28 cellular contexts compared by ENCODE assay signal in genomic region chr14:100715803-100716202, GRCh38. TPM values are rescaled to one million over a fixed set of nuclear protein-coding genes. Genes with fewer than 3 reads are reported as not detected.
"Had no signal": no experiment of that assay in that cellular context is flagged by ENCODE, and none has a peak within 500 bp of the region (broad histone marks: within the 10 kb centered on the region; RNA-seq: fewer than 3 reads in every experiment).

No MANE protein-coding gene starts in this region.

- H3K9me3 ChIP-seq: esophagus squamous epithelium, left lung, lower lobe of right lung, neutrophil, uterus had no signal

- H3K36me3 Mint-ChIP-seq: activated naive CD8-positive, alpha-beta T cell; natural killer cell treated with Interleukin-12 subunit alpha and Interleukin-12 subunit beta and Interleukin-15 and Interleukin-18, amount 100 ng/mL, for 72 hours; type B pancreatic cell had no signal

- DNase-seq: activated CD4-positive, alpha-beta T cell treated with anti-CD3 and anti-CD28 coated beads for 36 hours; activated CD4-positive, CD25-positive, alpha-beta regulatory T cell; activated effector memory CD4-positive, alpha-beta T cell treated with Interleukin-2 at 50 U/mL for 16 hours; activated naive CD4-positive, alpha-beta T cell treated with Interleukin-2 at 50 U/mL for 16 hours; activated T-cell treated with anti-CD3 and anti-CD28 coated beads for 4 hours; anterior cingulate cortex; dermis blood vessel endothelial cell; effector CD4-positive, alpha-beta T cell; esophagus squamous epithelium; foreskin melanocyte; left lung; lower lobe of right lung; mesenchymal stem cell; stimulated activated CD4-positive, alpha-beta T cell treated with anti-CD3 and anti-CD28 coated beads, Interleukin-12 subunit alpha, Interleukin-12 subunit beta, amount 100 ng/mL, for 4 hours; stimulated activated CD4-positive, alpha-beta T cell treated with anti-CD3 and anti-CD28 coated beads, Interleukin-4, amount 100 ng/mL, for 1 hour; stimulated activated naive CD8-positive, alpha-beta T cell treated with anti-CD3 and anti-CD28 coated beads, Interleukin-15, amount 100 ng/mL, for 72 hours; substantia nigra; uterus had no signal

- H3K9me3 Mint-ChIP-seq: natural killer cell treated with Interleukin-12 subunit alpha and Interleukin-12 subunit beta and Interleukin-15 and Interleukin-18, amount 100 ng/mL, for 72 hours; stimulated activated naive CD8-positive, alpha-beta T cell treated with anti-CD3 and anti-CD28 coated beads, Interleukin-15, amount 100 ng/mL, for 72 hours; type B pancreatic cell had no signal

- H3K36me3 ChIP-seq: esophagus squamous epithelium, left lung, lower lobe of right lung, neutrophil, uterus had no signal

- H3K27ac Mint-ChIP-seq: activated CD4-positive, alpha-beta T cell treated with anti-CD3 and anti-CD28 coated beads for 36 hours; activated naive CD8-positive, alpha-beta T cell; natural killer cell treated with Interleukin-12 subunit alpha and Interleukin-12 subunit beta and Interleukin-15 and Interleukin-18, amount 100 ng/mL, for 72 hours; progenitor cell of endocrine pancreas; stimulated activated naive CD8-positive, alpha-beta T cell treated with anti-CD3 and anti-CD28 coated beads, Interleukin-15, amount 100 ng/mL, for 72 hours; type B pancreatic cell had no signal

- H3K4me1 ChIP-seq: lower lobe of right lung, uterus had no signal

- H3K27ac ChIP-seq: epithelial cell of prostate, esophagus squamous epithelium, left lung, lower lobe of right lung, neutrophil, skin epidermis, uterus had no signal

- H3K4me3 ChIP-seq: esophagus squamous epithelium, left lung, lower lobe of right lung, skin epidermis, uterus had no signal

- H3K27me3 ChIP-seq: neutrophil, uterus had no signal

- H3K4me1 Mint-ChIP-seq: activated CD4-positive, alpha-beta T cell treated with anti-CD3 and anti-CD28 coated beads for 36 hours had no signal

- H3K4me3 Mint-ChIP-seq: activated CD4-positive, alpha-beta T cell treated with anti-CD3 and anti-CD28 coated beads for 36 hours; activated naive CD8-positive, alpha-beta T cell; natural killer cell treated with Interleukin-12 subunit alpha and Interleukin-12 subunit beta and Interleukin-15 and Interleukin-18, amount 100 ng/mL, for 72 hours; stimulated activated naive CD8-positive, alpha-beta T cell treated with anti-CD3 and anti-CD28 coated beads, Interleukin-15, amount 100 ng/mL, for 72 hours; type B pancreatic cell had no signal

RNA-seq across cellular contexts. Expression of gene DLK1, which starts 10.9 kb away (rescaled TPM):
- total RNA-seq: activated CD4-positive, alpha-beta T cell treated with anti-CD3 and anti-CD28 coated beads for 36 hours; dermis blood vessel endothelial cell; esophagus squamous epithelium; glomerular endothelial cell; lower lobe of right lung; mononuclear cell; natural killer cell treated with Interleukin-12 subunit alpha and Interleukin-12 subunit beta and Interleukin-15 and Interleukin-18, amount 100 ng/mL, for 72 hours; renal cortical epithelial cell had no signal
